In genomic region chr17:22464041-22464440, GRCh38 we compare ENCODE assay signal across 7 cellular contexts.
"Had no signal": no experiment of that assay in that cellular context is flagged by ENCODE, and none has a peak within 500 bp of the region (broad histone marks: within the 10 kb centered on the region; RNA-seq: fewer than 3 reads in every experiment).

No MANE protein-coding gene starts in this region.

- H3K4me2 ChIP-seq: GM23338 had no signal

- H3K4me3 ChIP-seq: GM23338 had no signal

- H3K27ac ChIP-seq: HL-60 had no signal

- H3K27ac Mint-ChIP-seq: GM23338, H9, IgD-negative memory B cell had no signal

- H3K27me3 Mint-ChIP-seq: IgD-negative memory B cell had no signal

- H2AFZ ChIP-seq: GM23338 had no signal

- H3K4me1 Mint-ChIP-seq: GM23338, H9 had no signal

- DNase-seq: H9, HCEC 1CT, KBM-7 had no signal

- H3K4me3 Mint-ChIP-seq: GM23338, H9 had no signal

- ATAC-seq: GM23338, HepG2 had no signal
